22 cellular contexts compared by ENCODE assay signal in the genomic region with DNA sequence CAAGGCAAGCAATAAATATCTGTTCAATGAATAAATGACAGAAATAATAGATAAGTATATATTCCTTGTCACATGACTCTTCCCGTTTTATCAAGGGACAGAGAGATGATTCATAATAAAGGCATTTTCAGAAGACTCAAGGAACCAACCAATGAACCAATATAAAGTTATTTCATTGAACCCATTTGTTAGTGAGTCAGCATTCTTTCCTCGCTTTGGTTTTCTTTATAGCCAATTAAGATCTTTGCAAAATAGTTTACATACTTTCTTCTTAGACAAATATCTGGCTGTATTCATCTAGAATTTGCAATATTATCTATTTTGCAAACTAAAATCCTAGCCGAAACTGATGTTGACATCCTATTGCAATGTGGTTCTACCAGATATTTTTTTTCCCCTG.
A peak's percentile ranks its signal among the peaks of the same experiment; 100 is the strongest.
DNase-seq lines count a peak whose midpoint lies in the region; ATAC-seq and TF ChIP-seq lines count a peak whose summit lies in the region.
"Had no signal": no experiment of that assay in that cellular context is flagged by ENCODE, and none has a peak within 500 bp of the region (broad histone marks: within the 10 kb centered on the region; RNA-seq: fewer than 3 reads in every experiment).

No MANE protein-coding gene starts in this region.

- H3K4me3 ChIP-seq in AG04449 (ENCODE audit: low read depth, low read length) (no peak overlapping the region), uterus (no peak overlapping the region)
- H3K4me3 ChIP-seq: A549, dorsolateral prefrontal cortex, esophagus muscularis mucosa had no signal

- CTCF ChIA-PET in AG04449 (lab: Yijun Ruan, JAX) = no interaction called here
- CTCF ChIA-PET in activated CD4-positive, alpha-beta T cell treated with anti-CD3 and anti-CD28 coated beads, Interleukin-2, amount 10 ng/mL, durations not matched to agents 7 days and 5 days (lab: Charles Lee) = no interaction called here

- H3K27ac ChIP-seq in uterus = no peak overlapping the region
- H3K27ac ChIP-seq: A549, brain microvascular endothelial cell, dorsolateral prefrontal cortex, esophagus muscularis mucosa had no signal

- no peaks in the 10 kb centered on the region for H3K27me3 Mint-ChIP-seq in activated CD4-positive, alpha-beta T cell treated with anti-CD3 and anti-CD28 coated beads, Interleukin-2, amount 10 ng/mL, durations not matched to agents 7 days and 5 days
- H3K27me3 Mint-ChIP-seq: type B pancreatic cell had no signal

- intact Hi-C loops in uterus (cut with DNase I; ENCODE audit: low total_unique reads) = no loop called here

- no peaks in the 10 kb centered on the region for H3K27me3 ChIP-seq in uterus
- H3K27me3 ChIP-seq: brain microvascular endothelial cell, esophagus muscularis mucosa had no signal

- H3K36me3 Mint-ChIP-seq in activated CD4-positive, alpha-beta T cell treated with anti-CD3 and anti-CD28 coated beads, Interleukin-2, amount 10 ng/mL, durations not matched to agents 7 days and 5 days (ENCODE audit: low read depth) = no peaks in the 10 kb centered on the region
- H3K36me3 Mint-ChIP-seq: naive thymus-derived CD4-positive, alpha-beta T cell; type B pancreatic cell had no signal

- ATAC-seq in HG02884 (IDR thresholded peaks at IDR 0.05; ENCODE audit: unreplicated experiment) (no peak), GM19324 (IDR thresholded peaks at IDR 0.05; ENCODE audit: low FRiP score, unreplicated experiment) (no peak)
- ATAC-seq: A549; activated CD4-positive, alpha-beta T cell treated with anti-CD3 and anti-CD28 coated beads for 36 hours; naive thymus-derived CD4-positive, alpha-beta T cell had no signal

- H3K4me3 Mint-ChIP-seq in activated CD4-positive, alpha-beta T cell treated with anti-CD3 and anti-CD28 coated beads, Interleukin-2, amount 10 ng/mL, durations not matched to agents 7 days and 5 days = no peak overlapping the region
- H3K4me3 Mint-ChIP-seq: activated CD4-positive, alpha-beta T cell treated with anti-CD3 and anti-CD28 coated beads for 36 hours; naive thymus-derived CD4-positive, alpha-beta T cell; type B pancreatic cell had no signal

- H3K27ac Mint-ChIP-seq in activated CD4-positive, alpha-beta T cell treated with anti-CD3 and anti-CD28 coated beads, Interleukin-2, amount 10 ng/mL, durations not matched to agents 7 days and 5 days = no peak overlapping the region
- H3K27ac Mint-ChIP-seq: activated CD4-positive, alpha-beta T cell treated with anti-CD3 and anti-CD28 coated beads for 36 hours; naive thymus-derived CD4-positive, alpha-beta T cell; type B pancreatic cell had no signal

- no peaks in the 10 kb centered on the region for H3K9me3 Mint-ChIP-seq in activated CD4-positive, alpha-beta T cell treated with anti-CD3 and anti-CD28 coated beads, Interleukin-2, amount 10 ng/mL, durations not matched to agents 7 days and 5 days
- H3K9me3 Mint-ChIP-seq: naive thymus-derived CD4-positive, alpha-beta T cell; type B pancreatic cell had no signal

- TF ChIP-seq POLR2A in uterus (IDR thresholded peaks at IDR 0.05) = no peak

- POLR2A ChIA-PET in AG04449 (lab: Yijun Ruan, JAX) = no interaction called here
- POLR2A ChIA-PET in activated CD4-positive, alpha-beta T cell treated with anti-CD3 and anti-CD28 coated beads, Interleukin-2, amount 10 ng/mL, durations not matched to agents 7 days and 5 days (lab: Charles Lee) = no interaction called here

- DNase-seq in AG04449 (ENCODE audit: low read depth, low spot score) (peak; percentile 87), HS-27A (ENCODE audit: low read depth) (peak; percentile 83), astrocyte of the hippocampus (ENCODE audit: low read depth, low spot score) (peak; percentile 58), iris pigment epithelial cell (ENCODE audit: low read depth) (peak; percentile 79), uterus (no peak)
- DNase-seq in activated CD4-positive, alpha-beta T cell treated with anti-CD3 and anti-CD28 coated beads, Interleukin-2, amount 10 ng/mL, durations not matched to agents 7 days and 5 days = no peak
- DNase-seq: activated CD4-positive, alpha-beta T cell treated with anti-CD3 and anti-CD28 coated beads for 36 hours; brain microvascular endothelial cell; Caco-2; dorsolateral prefrontal cortex; GF-D8; H7; naive thymus-derived CD4-positive, alpha-beta T cell; NCI-H2081 treated with DMSO at 0.1 percent for 48 hours; NCI-H524 treated with DMSO at 0.1 percent for 48 hours; OCI-M1; posterior cingulate gyrus had no signal

- TF ChIP-seq CTCF in AG04449 (IDR thresholded peaks at IDR 0.05; ENCODE audit: insufficient read depth, low read length, missing control alignments) (no peak), uterus (IDR thresholded peaks at IDR 0.05) (no peak)

- H3K4me1 Mint-ChIP-seq in activated CD4-positive, alpha-beta T cell treated with anti-CD3 and anti-CD28 coated beads, Interleukin-2, amount 10 ng/mL, durations not matched to agents 7 days and 5 days = no peaks in the 10 kb centered on the region
- H3K4me1 Mint-ChIP-seq: activated CD4-positive, alpha-beta T cell treated with anti-CD3 and anti-CD28 coated beads for 36 hours; naive thymus-derived CD4-positive, alpha-beta T cell had no signal

- H3K4me1 ChIP-seq in uterus = no peaks in the 10 kb centered on the region
- H3K4me1 ChIP-seq: A549, Caco-2, esophagus muscularis mucosa had no signal

- no peaks in the 10 kb centered on the region for H3K9me3 ChIP-seq in uterus
- H3K9me3 ChIP-seq: A549, Caco-2, esophagus muscularis mucosa had no signal

- H3K36me3 ChIP-seq in uterus = no peaks in the 10 kb centered on the region
- H3K36me3 ChIP-seq: brain microvascular endothelial cell, esophagus muscularis mucosa had no signal

Comparison
In these comparisons a context has a peak if more than half of its experiments do, and no peak if none do; other contexts are left out.
1. DNase-seq: peak in AG04449 (single experiment), HS-27A (single experiment), astrocyte of the hippocampus (single experiment) and iris pigment epithelial cell (single experiment); none in uterus (0 of 2) and activated CD4-positive, alpha-beta T cell treated with anti-CD3 and anti-CD28 coated beads, Interleukin-2, amount 10 ng/mL, durations not matched to agents 7 days and 5 days (single experiment).